14 cellular contexts compared by ENCODE assay signal in genomic region chr1:150528997-150529396, GRCh38. TPM values are rescaled to one million over a fixed set of nuclear protein-coding genes. Genes with fewer than 3 reads are reported as not detected.
DNase-seq lines count a peak whose midpoint lies in the region; ATAC-seq, FAIRE-seq and TF ChIP-seq lines count a peak whose summit lies in the region.
"Had no signal": no experiment of that assay in that cellular context is flagged by ENCODE, and none has a peak within 500 bp of the region (broad histone marks: within the 10 kb centered on the region; RNA-seq: fewer than 3 reads in every experiment).

No MANE protein-coding gene starts in this region.

- H3K27ac Mint-ChIP-seq in brain: peak overlapping the region; percentile 62 to 92 (median 79)
- H3K27ac Mint-ChIP-seq: activated T-cell treated with anti-CD3 and anti-CD28 coated beads, Interleukin-2, amount 50 U/mL, for 24 hours had no signal

- no peak for FAIRE-seq in small intestine (lab: Jason Lieb, UNC)
- FAIRE-seq: colon had no signal

- peak overlapping the region in 1 of 5 experiments; percentile 1 for H3K4me3 Mint-ChIP-seq in brain
- H3K4me3 Mint-ChIP-seq: activated T-cell treated with anti-CD3 and anti-CD28 coated beads, Interleukin-2, amount 50 U/mL, for 24 hours had no signal

- intact Hi-C loops in right cardiac atrium (cut with DNase I) (no loop called here), head of caudate nucleus (cut with DNase I) (no loop called here)

- no peaks in the 10 kb centered on the region for H3K27me3 ChIP-seq in right cardiac atrium (ENCODE audit: control insufficient read depth, insufficient read depth)
- H3K27me3 ChIP-seq in small intestine (ENCODE audit: control insufficient read depth in 2 of 2, insufficient read depth in 2 of 2, low read length in 2 of 2): no peaks in the 10 kb centered on the region

- no peaks in the 10 kb centered on the region for H3K36me3 ChIP-seq in small intestine (ENCODE audit: control insufficient read depth in 2 of 2, insufficient read depth in 2 of 2, low read length in 2 of 2)
- H3K36me3 ChIP-seq: thoracic aorta had no signal

- peak; percentile 5 to 44 for ATAC-seq in right cardiac atrium
- ATAC-seq in GM18517 (IDR thresholded peaks at IDR 0.05; ENCODE audit: unreplicated experiment): no peak
- ATAC-seq in GM18873 (IDR thresholded peaks at IDR 0.05; ENCODE audit: low FRiP score, unreplicated experiment): no peak

- H3K27me3 Mint-ChIP-seq in brain: no peaks in the 10 kb centered on the region
- H3K27me3 Mint-ChIP-seq: activated T-cell treated with anti-CD3 and anti-CD28 coated beads, Interleukin-2, amount 50 U/mL, for 24 hours had no signal

- peaks cover 34% of the 10 kb centered on the region for H3K4me1 Mint-ChIP-seq in brain

- peaks cover 3% of the 10 kb centered on the region for H3K4me1 ChIP-seq in right cardiac atrium (ENCODE audit: control insufficient read depth, insufficient read depth, low read length)
- no peaks in the 10 kb centered on the region for H3K4me1 ChIP-seq in small intestine (ENCODE audit: control insufficient read depth in 2 of 2, insufficient read depth in 1 of 2, low read depth in 1 of 2, low read length in 1 of 2)

- peak; percentile 60 for DNase-seq in LHCN-M2 (ENCODE audit: low read depth)
- peak in 1 of 3 donors; percentile 12 for DNase-seq in right cardiac atrium
- peak; percentile 81 for DNase-seq in small intestine
- no peak for DNase-seq in head of caudate nucleus
- no peak for DNase-seq in NCI-H2171 treated with DMSO at 0.1 percent for 48 hours (lab: John Stamatoyannopoulos, UW)
- DNase-seq: activated T-cell treated with anti-CD3 and anti-CD28 coated beads, Interleukin-2, amount 50 U/mL, for 24 hours; NCI-H2107; RPMI8226 had no signal

- H3K9me3 Mint-ChIP-seq in brain: no peaks in the 10 kb centered on the region
- H3K9me3 Mint-ChIP-seq: activated T-cell treated with anti-CD3 and anti-CD28 coated beads, Interleukin-2, amount 50 U/mL, for 24 hours had no signal

- H3K4me3 ChIP-seq in right cardiac atrium (ENCODE audit: low read length) (no peak overlapping the region), small intestine (ENCODE audit: low read depth in 1 of 2, low read length in 2 of 2) (no peak overlapping the region)
- H3K4me3 ChIP-seq: thoracic aorta had no signal

- 19% methylated on average over 4 of the region's 4 CpGs for WGBS in right cardiac atrium
- 14 to 32% (median 28%) methylated on average over 4 of the region's 4 CpGs for WGBS in small intestine, 3 donors

- H3K27ac ChIP-seq in right cardiac atrium (ENCODE audit: low read length): peak overlapping the region; percentile 36
- H3K27ac ChIP-seq in small intestine (ENCODE audit: low read depth in 1 of 2, low read length in 1 of 2): peak overlapping the region in 1 of 2 donors; percentile 81
- H3K27ac ChIP-seq: thoracic aorta, VCaP had no signal

- H3K9me3 ChIP-seq in right cardiac atrium (ENCODE audit: control insufficient read depth, low read length) (no peaks in the 10 kb centered on the region), small intestine (ENCODE audit: control insufficient read depth, low read depth) (no peaks in the 10 kb centered on the region)
- H3K9me3 ChIP-seq: thoracic aorta had no signal

- no peaks in the 10 kb centered on the region for H3K36me3 Mint-ChIP-seq in brain

- TF ChIP-seq CTCF in brain (conservative IDR thresholded peaks at IDR 0.05): no peak

RNA-seq across cellular contexts. Expression of gene FALEC, which starts 13.4 kb away (rescaled TPM):
- total RNA-seq in LHCN-M2 (2014; rRNA removed) (not detected in 2 replicates), right cardiac atrium (under 1 TPM in 2 of 4 donors, not detected in 2; 0.60 to 0.70 TPM)
- polyA plus RNA-seq in LHCN-M2 (2012): 0.36 TPM
- polyA plus RNA-seq in brain (ENCODE audit: insufficient read depth, low read depth, low replicate concordance) (not detected), right cardiac atrium (not detected), small intestine (under 1 TPM in 1 of 3 donors, not detected in 2; 0.24 TPM)
- total RNA-seq: thoracic aorta had no signal

RNA-seq across cellular contexts. Expression of gene ADAMTSL4, which starts 20.2 kb away (rescaled TPM):
- total RNA-seq in LHCN-M2 (2014; rRNA removed) (2.8 and 3.1 TPM in 2 replicates), right cardiac atrium (10 to 100 TPM; 22.6 to 57.0 (median 37.2) TPM)
- polyA plus RNA-seq in LHCN-M2 (2012): 4.8 TPM
- polyA plus RNA-seq in brain (ENCODE audit: insufficient read depth, low read depth, low replicate concordance) (2.4 TPM), right cardiac atrium (26.3 TPM), small intestine (10 to 100 TPM in 1 of 3 donors, under 1 TPM in 2; 0.27 to 16.1 (median 0.45) TPM)

RNA-seq across cellular contexts. Expression of gene ECM1, which starts 21.1 kb away (rescaled TPM):
- total RNA-seq in LHCN-M2 (2014; rRNA removed) (108 and 129 TPM in 2 replicates), right cardiac atrium (10 to 100 TPM; 25.5 to 46.8 (median 34.8) TPM)
- 222 TPM for polyA plus RNA-seq in LHCN-M2 (2012)
- polyA plus RNA-seq in brain (ENCODE audit: insufficient read depth, low read depth, low replicate concordance) (7.3 TPM), right cardiac atrium (24.1 TPM), small intestine (1 to 10 TPM in 2 of 3 donors, under 1 TPM in 1; 0.89 to 8.3 (median 1.9) TPM)

RNA-seq across cellular contexts. Expression of gene TARS2, which starts 41.8 kb away (rescaled TPM):
- total RNA-seq in LHCN-M2 (2014; rRNA removed) (16.4 and 18.9 TPM in 2 replicates), right cardiac atrium (10 to 100 TPM; 15.1 to 23.2 (median 22.1) TPM)
- 15.0 TPM for polyA plus RNA-seq in LHCN-M2 (2012)
- polyA plus RNA-seq in brain (ENCODE audit: insufficient read depth, low read depth, low replicate concordance) (32.2 TPM), right cardiac atrium (20.0 TPM), small intestine (10 to 100 TPM in 1 of 3 donors, 1 to 10 TPM in 2; 6.5 to 14.6 (median 7.8) TPM)

RNA-seq across cellular contexts. Expression of gene MCL1, which starts 50.4 kb away (rescaled TPM):
- total RNA-seq in LHCN-M2 (2014; rRNA removed) (287 TPM in 2 replicates), right cardiac atrium (100 to 1,000 TPM in 1 of 4 donors, 10 to 100 TPM in 3; 65.5 to 130 (median 80.2) TPM)
- 66.7 TPM for polyA plus RNA-seq in LHCN-M2 (2012)
- polyA plus RNA-seq in brain (ENCODE audit: insufficient read depth, low read depth, low replicate concordance) (95.9 TPM), right cardiac atrium (78.7 TPM), small intestine (100 to 1,000 TPM in 2 of 3 donors, 10 to 100 TPM in 1; 87.0 to 110 (median 101) TPM)

Comparison
In these comparisons a context has a peak if more than half of its experiments do, and no peak if none do; other contexts are left out.
1. DNase-seq: peak in LHCN-M2 (single experiment) and small intestine (single experiment); none in head of caudate nucleus (0 of 42) and NCI-H2171 treated with DMSO at 0.1 percent for 48 hours (single experiment).
2. ATAC-seq: peak in right cardiac atrium (2 of 2); none in GM18517 (single experiment) and GM18873 (single experiment).